22 cellular contexts compared by ENCODE assay signal in genomic region chr7:93337047-93337446, GRCh38.
"Had no signal": no experiment of that assay in that cellular context is flagged by ENCODE, and none has a peak within 500 bp of the region (broad histone marks: within the 10 kb centered on the region; RNA-seq: fewer than 3 reads in every experiment).

No MANE protein-coding gene starts in this region.

- H3K4me3 Mint-ChIP-seq: activated naive CD8-positive, alpha-beta T cell treated with anti-CD3 and anti-CD28 coated beads for 36 hours; dendritic cell treated with granulocyte-macrophage colony-stimulating factor and Interleukin-4, amounts not matched to agents 40 ng/mL and 50 ng/mL, for 4 days; effector memory CD8-positive, alpha-beta T cell; memory B cell; natural killer cell; T-helper 2 cell treated with Interferon-gamma antibody and Interleukin-4, amounts not matched to agents 5 μg/mL and 100 μg/mL, for 36 hours had no signal

- H3K27me3 ChIP-seq: heart left ventricle, right atrium auricular region, transverse colon, vagina had no signal

- H3K27ac ChIP-seq: epithelial cell of prostate, heart left ventricle, right atrium auricular region, skin epidermis, transverse colon, vagina had no signal

- DNase-seq: activated CD4-positive, alpha-beta T cell treated with anti-CD3 and anti-CD28 coated beads, Interleukin-2, amount 50 U/mL, for 1 hour; activated CD8-positive, alpha-beta memory T cell treated with anti-CD3 and anti-CD28 coated beads for 24 hours; activated gamma-delta T cell treated with Interleukin-2 at 50 U/mL for 16 hours; activated naive CD8-positive, alpha-beta T cell treated with anti-CD3 and anti-CD28 coated beads for 36 hours; amygdala; cerebellar nuclear complex; effector memory CD8-positive, alpha-beta T cell; foreskin melanocyte; heart left ventricle; kidney glomerular epithelial cell; left ventricle myocardium superior; natural killer cell; occipital lobe; stimulated activated naive CD8-positive, alpha-beta T cell treated with anti-CD3 and anti-CD28 coated beads, Interleukin-15, Interleukin-2, amounts not matched to agents 100 U/mL and 50 U/mL, for 24 hours; transverse colon had no signal

- H3K4me1 Mint-ChIP-seq: activated naive CD8-positive, alpha-beta T cell treated with anti-CD3 and anti-CD28 coated beads for 36 hours; memory B cell; natural killer cell had no signal

- ATAC-seq: effector memory CD8-positive, alpha-beta T cell; heart left ventricle; left ventricle myocardium superior; natural killer cell; stimulated activated naive CD8-positive, alpha-beta T cell treated with anti-CD3 and anti-CD28 coated beads, Interleukin-15, Interleukin-2, amounts not matched to agents 100 U/mL and 50 U/mL, for 24 hours had no signal

- H3K9me3 ChIP-seq: heart left ventricle, right atrium auricular region, transverse colon, vagina had no signal

- H3K9me3 Mint-ChIP-seq: effector memory CD8-positive, alpha-beta T cell; memory B cell; natural killer cell had no signal

- H3K27me3 Mint-ChIP-seq: activated naive CD8-positive, alpha-beta T cell treated with anti-CD3 and anti-CD28 coated beads for 36 hours; dendritic cell treated with granulocyte-macrophage colony-stimulating factor and Interleukin-4, amounts not matched to agents 40 ng/mL and 50 ng/mL, for 4 days; effector memory CD8-positive, alpha-beta T cell; memory B cell had no signal

- H3K4me3 ChIP-seq: heart left ventricle, right atrium auricular region, skin epidermis, transverse colon, vagina had no signal

- H3K27ac Mint-ChIP-seq: activated naive CD8-positive, alpha-beta T cell treated with anti-CD3 and anti-CD28 coated beads for 36 hours; dendritic cell treated with granulocyte-macrophage colony-stimulating factor and Interleukin-4, amounts not matched to agents 40 ng/mL and 50 ng/mL, for 4 days; effector memory CD8-positive, alpha-beta T cell; memory B cell; natural killer cell; T-helper 2 cell treated with Interferon-gamma antibody and Interleukin-4, amounts not matched to agents 5 μg/mL and 100 μg/mL, for 36 hours had no signal

- H3K4me1 ChIP-seq: heart left ventricle, right atrium auricular region, transverse colon, vagina had no signal
